25 cellular contexts compared by ENCODE assay signal in genomic region chr3:194874783-194875182, GRCh38.
"Had no signal": no experiment of that assay in that cellular context is flagged by ENCODE, and none has a peak within 500 bp of the region (broad histone marks: within the 10 kb centered on the region; RNA-seq: fewer than 3 reads in every experiment).

No MANE protein-coding gene starts in this region.

- ATAC-seq: activated CD8-positive, alpha-beta T cell treated with anti-CD3 and anti-CD28 coated beads for 36 hours; left ventricle myocardium superior; pancreas had no signal

- H3K36me3 ChIP-seq: ascending aorta, pancreas, prostate gland, suprapubic skin, tibial artery had no signal

- H3K27ac ChIP-seq: ascending aorta, coronary artery, pancreas, prostate gland, suprapubic skin, tibial artery had no signal

- DNase-seq: activated CD4-positive, alpha-beta T cell treated with anti-CD3 and anti-CD28 coated beads, Interleukin-2, amount 10 ng/mL, durations not matched to agents 24 days and 14 days; activated CD4-positive, CD25-positive, alpha-beta regulatory T cell treated with anti-CD3 and anti-CD28 coated beads, Interleukin-2, amount 50 U/mL, for 72 hours; activated CD8-positive, alpha-beta T cell treated with anti-CD3 and anti-CD28 coated beads for 36 hours; activated effector memory CD4-positive, alpha-beta T cell treated with anti-CD3 and anti-CD28 coated beads, Interleukin-2, amount 50 U/mL, for 16 hours; activated naive CD4-positive, alpha-beta T cell treated with anti-CD3 and anti-CD28 coated beads, Interleukin-2, amount 10 ng/mL, durations not matched to agents 7 days and 5 days; activated naive CD8-positive, alpha-beta T cell treated with anti-CD3 and anti-CD28 coated beads, Interleukin-2, amount 10 ng/mL, durations not matched to agents 7 days and 5 days; activated T-cell treated with anti-CD3 and anti-CD28 coated beads, Interleukin-2, amount 50 U/mL, for 1 hour; left ventricle myocardium superior; naive B cell; pancreas; retina; stimulated activated CD4-positive, alpha-beta T cell treated with anti-CD3 and anti-CD28 coated beads, Interleukin-15, amount 100 ng/mL, for 24 hours; stimulated activated CD4-positive, alpha-beta T cell treated with anti-CD3 and anti-CD28 coated beads, Interleukin-2, amount 100 ng/mL, for 24 hours; stimulated activated naive CD4-positive, alpha-beta T cell; SW 1271; T-helper 9 cell; tibial artery had no signal

- H3K4me2 ChIP-seq: smooth muscle cell had no signal

- H3K9me3 ChIP-seq: ascending aorta, pancreas, prostate gland, suprapubic skin, tibial artery had no signal

- H3K27ac Mint-ChIP-seq: activated CD4-positive, alpha-beta T cell treated with anti-CD3 and anti-CD28 coated beads, Interleukin-2, amount 10 ng/mL, durations not matched to agents 24 days and 14 days; activated CD8-positive, alpha-beta T cell treated with anti-CD3 and anti-CD28 coated beads for 36 hours; activated naive CD4-positive, alpha-beta T cell treated with anti-CD3 and anti-CD28 coated beads, Interleukin-2, amount 10 ng/mL, durations not matched to agents 7 days and 5 days; activated T-helper 1 cell treated with anti-CD3 and anti-CD28 coated beads, Interleukin-12 subunit alpha, Interleukin-12 subunit beta, Interleukin-2, Interleukin-4 antibody, amounts not matched to agents 30 ng/mL and 10 ng/mL and 1 ng/mL, durations not matched to agents 14 hours and 24 hours and 36 hours; brain; naive B cell; T-helper 1 cell treated with Interleukin-12 subunit alpha and Interleukin-12 subunit beta and Interleukin-4 antibody, amounts not matched to agents 30 μg/mL and 1 μg/mL, for 36 hours had no signal

- H3K4me3 Mint-ChIP-seq: activated CD4-positive, alpha-beta T cell treated with anti-CD3 and anti-CD28 coated beads, Interleukin-2, amount 10 ng/mL, durations not matched to agents 24 days and 14 days; activated CD8-positive, alpha-beta T cell treated with anti-CD3 and anti-CD28 coated beads for 36 hours; activated naive CD4-positive, alpha-beta T cell treated with anti-CD3 and anti-CD28 coated beads, Interleukin-2, amount 10 ng/mL, durations not matched to agents 7 days and 5 days; activated naive CD8-positive, alpha-beta T cell treated with anti-CD3 and anti-CD28 coated beads, Interleukin-2, amount 10 ng/mL, durations not matched to agents 7 days and 5 days; activated T-helper 1 cell treated with anti-CD3 and anti-CD28 coated beads, Interleukin-12 subunit alpha, Interleukin-12 subunit beta, Interleukin-2, Interleukin-4 antibody, amounts not matched to agents 30 ng/mL and 10 ng/mL and 1 ng/mL, durations not matched to agents 14 hours and 24 hours and 36 hours; brain; naive B cell; T-helper 1 cell treated with Interleukin-12 subunit alpha and Interleukin-12 subunit beta and Interleukin-4 antibody, amounts not matched to agents 30 μg/mL and 1 μg/mL, for 36 hours had no signal

- H3K27me3 ChIP-seq: ascending aorta, pancreas, suprapubic skin had no signal

- H3K36me3 Mint-ChIP-seq: activated naive CD4-positive, alpha-beta T cell treated with anti-CD3 and anti-CD28 coated beads, Interleukin-2, amount 10 ng/mL, durations not matched to agents 7 days and 5 days; activated naive CD8-positive, alpha-beta T cell treated with anti-CD3 and anti-CD28 coated beads, Interleukin-2, amount 10 ng/mL, durations not matched to agents 7 days and 5 days; brain; naive B cell had no signal

- H3K4me3 ChIP-seq: ascending aorta, coronary artery, pancreas, prostate gland, smooth muscle cell, suprapubic skin, tibial artery had no signal

- H3K27me3 Mint-ChIP-seq: activated CD8-positive, alpha-beta T cell treated with anti-CD3 and anti-CD28 coated beads for 36 hours had no signal

- H3K9me3 Mint-ChIP-seq: activated CD4-positive, alpha-beta T cell treated with anti-CD3 and anti-CD28 coated beads, Interleukin-2, amount 10 ng/mL, durations not matched to agents 24 days and 14 days; activated CD8-positive, alpha-beta T cell treated with anti-CD3 and anti-CD28 coated beads for 36 hours; activated naive CD4-positive, alpha-beta T cell treated with anti-CD3 and anti-CD28 coated beads, Interleukin-2, amount 10 ng/mL, durations not matched to agents 7 days and 5 days; activated naive CD8-positive, alpha-beta T cell treated with anti-CD3 and anti-CD28 coated beads, Interleukin-2, amount 10 ng/mL, durations not matched to agents 7 days and 5 days; activated T-helper 1 cell treated with anti-CD3 and anti-CD28 coated beads, Interleukin-12 subunit alpha, Interleukin-12 subunit beta, Interleukin-2, Interleukin-4 antibody, amounts not matched to agents 30 ng/mL and 10 ng/mL and 1 ng/mL, durations not matched to agents 14 hours and 24 hours and 36 hours; T-helper 1 cell treated with Interleukin-12 subunit alpha and Interleukin-12 subunit beta and Interleukin-4 antibody, amounts not matched to agents 30 μg/mL and 1 μg/mL, for 36 hours had no signal
